9 cellular contexts compared by ENCODE assay signal in genomic region chr15:63483521-63484371, GRCh38. TPM values are rescaled to one million over a fixed set of nuclear protein-coding genes. Genes with fewer than 3 reads are reported as not detected.
DNase-seq lines count a peak whose midpoint lies in the region; TF ChIP-seq lines count a peak whose summit lies in the region.
"Had no signal": no experiment of that assay in that cellular context is flagged by ENCODE, and none has a peak within 500 bp of the region (broad histone marks: within the 10 kb centered on the region; RNA-seq: fewer than 3 reads in every experiment).

No MANE protein-coding gene starts in this region.

- no peaks in the 10 kb centered on the region for H3K27me3 Mint-ChIP-seq in activated CD4-positive, alpha-beta T cell treated with anti-CD3 and anti-CD28 coated beads, Interleukin-2, amount 10 ng/mL, durations not matched to agents 24 days and 14 days

- peak overlapping the region; percentile 89 for H3K27ac Mint-ChIP-seq in activated CD4-positive, alpha-beta T cell treated with anti-CD3 and anti-CD28 coated beads, Interleukin-2, amount 10 ng/mL, durations not matched to agents 24 days and 14 days

- H3K4me3 ChIP-seq in OCI-LY3 (ENCODE audit: low read length) (peak overlapping the region; percentile 52), choroid plexus epithelial cell (ENCODE audit: low read depth, low read length) (no peak overlapping the region), neutrophil (ENCODE audit: low read depth in 1 of 2, low read length in 1 of 2) (peak overlapping the region in 1 of 2 experiments; percentile 28)

- H3K4me3 Mint-ChIP-seq in activated CD4-positive, alpha-beta T cell treated with anti-CD3 and anti-CD28 coated beads, Interleukin-2, amount 10 ng/mL, durations not matched to agents 24 days and 14 days: peak overlapping the region; percentile 53

- peak overlapping the region; percentile 51 for H3K9ac ChIP-seq in OCI-LY3 (ENCODE audit: low read length)

- no peaks in the 10 kb centered on the region for H3K36me3 Mint-ChIP-seq in activated CD4-positive, alpha-beta T cell treated with anti-CD3 and anti-CD28 coated beads, Interleukin-2, amount 10 ng/mL, durations not matched to agents 24 days and 14 days (ENCODE audit: low read depth)

- DNase-seq in activated CD4-positive, alpha-beta T cell treated with anti-CD3 and anti-CD28 coated beads, Interleukin-2, amount 10 ng/mL, durations not matched to agents 24 days and 14 days: no peak
- DNase-seq in activated CD4-positive, alpha-beta T cell treated with anti-CD3 and anti-CD28 coated beads for 1 hour: no peak
- DNase-seq in choroid plexus epithelial cell (ENCODE audit: low read depth) (peak; percentile 89), SHP77 treated with DMSO at 0.1 percent for 48 hours (lab: John Stamatoyannopoulos, UW) (no peak), hypothalamus (lab: John Stamatoyannopoulos, UW) (no peak), NCI-H2196 (lab: John Stamatoyannopoulos, UW; ENCODE audit: unreplicated experiment) (no peak)
- DNase-seq: NCI-H774 had no signal

- H3K27ac ChIP-seq in OCI-LY3 (ENCODE audit: low read length) (peak overlapping the region; percentile 88), neutrophil (peak overlapping the region; percentile 76)

- H3K4me1 Mint-ChIP-seq in activated CD4-positive, alpha-beta T cell treated with anti-CD3 and anti-CD28 coated beads, Interleukin-2, amount 10 ng/mL, durations not matched to agents 24 days and 14 days: peaks cover 65% of the 10 kb centered on the region

- H4K20me1 ChIP-seq in OCI-LY3 (ENCODE audit: insufficient read depth, low read length): no peaks in the 10 kb centered on the region

- no peaks in the 10 kb centered on the region for H3K9me3 ChIP-seq in OCI-LY3 (ENCODE audit: insufficient read depth, low read length)
- no peaks in the 10 kb centered on the region for H3K9me3 ChIP-seq in neutrophil

- intact Hi-C loops in activated CD4-positive, alpha-beta T cell treated with anti-CD3 and anti-CD28 coated beads, Interleukin-2, amount 10 ng/mL, durations not matched to agents 24 days and 14 days (cut with micrococcal nuclease): loop anchor here (5.0 kb wide), 1 partner anchor 189 kb away; no protein-coding TSS in a partner anchor

- H2AFZ ChIP-seq in OCI-LY3 (ENCODE audit: low read depth, low read length): no peak overlapping the region

- no peaks in the 10 kb centered on the region for H3K27me3 ChIP-seq in OCI-LY3 (ENCODE audit: low read depth, low read length)
- no peaks in the 10 kb centered on the region for H3K27me3 ChIP-seq in neutrophil

- H3K4me2 ChIP-seq in OCI-LY3 (ENCODE audit: low read length): peak overlapping the region; percentile 76

- H3K4me1 ChIP-seq in OCI-LY3 (ENCODE audit: low read length) (peaks cover 87% of the 10 kb centered on the region), neutrophil (ENCODE audit: control insufficient read depth in 1 of 2, insufficient read depth in 1 of 2, low read depth in 1 of 2, low read length in 1 of 2) (peaks cover 57 to 62% of the 10 kb centered on the region in 2 experiments)

- H3K9me3 Mint-ChIP-seq in activated CD4-positive, alpha-beta T cell treated with anti-CD3 and anti-CD28 coated beads, Interleukin-2, amount 10 ng/mL, durations not matched to agents 24 days and 14 days: no peaks in the 10 kb centered on the region

- H3K79me2 ChIP-seq in OCI-LY3 (ENCODE audit: low read length): no peaks in the 10 kb centered on the region

- H3K36me3 ChIP-seq in OCI-LY3 (replicated peaks; ENCODE audit: low read depth, low read length) (no peaks in the 10 kb centered on the region), neutrophil (no peaks in the 10 kb centered on the region)

- no peak for TF ChIP-seq CTCF in OCI-LY3 (IDR thresholded peaks at IDR 0.05; ENCODE audit: low read depth, low read length)
- no peak for TF ChIP-seq CTCF in choroid plexus epithelial cell (conservative IDR thresholded peaks at IDR 0.05; ENCODE audit: low read depth, low read length)
- TF ChIP-seq CTCF in neutrophil (IDR thresholded peaks at IDR 0.05): no peak

RNA-seq across cellular contexts. Expression of gene USP3, which starts 20.6 kb away (rescaled TPM):
- total RNA-seq in activated CD4-positive, alpha-beta T cell treated with anti-CD3 and anti-CD28 coated beads, Interleukin-2, amount 10 ng/mL, durations not matched to agents 24 days and 14 days: 46.7 and 49.2 TPM in 2 replicates
